Comparison of ENCODE assay signal across 10 cellular contexts in genomic region chr1:39173995-39174380, GRCh38. TPM values are rescaled to one million over a fixed set of nuclear protein-coding genes. Genes with fewer than 3 reads are reported as not detected.
A peak's percentile ranks its signal among the peaks of the same experiment; 100 is the strongest.
DNase-seq lines count a peak whose midpoint lies in the region; ATAC-seq, FAIRE-seq and TF ChIP-seq lines count a peak whose summit lies in the region.
"Had no signal": no experiment of that assay in that cellular context is flagged by ENCODE, and none has a peak within 500 bp of the region (broad histone marks: within the 10 kb centered on the region; RNA-seq: fewer than 3 reads in every experiment).

No MANE protein-coding gene starts in this region.

- no peak overlapping the region for H2AFZ ChIP-seq in GM12878 (ENCODE audit: control insufficient read depth, low read depth, low read length)

- no peak overlapping the region for H3K4me2 ChIP-seq in GM12878 (ENCODE audit: control insufficient read depth, insufficient read depth)

- no peak overlapping the region for H3K27ac ChIP-seq in GM12878 (ENCODE audit: control insufficient read depth, insufficient read depth)
- peak overlapping the region; percentile 7 to 68 (median 51) for H3K27ac ChIP-seq in heart right ventricle
- peak overlapping the region; percentile 43 to 74 for H3K27ac ChIP-seq in ovary

- H3K4me3 ChIP-seq in GM12878 (no peak overlapping the region), heart right ventricle (no peak overlapping the region), ovary (no peak overlapping the region)

- H3K9me3 ChIP-seq in GM12878 (replicated peaks; ENCODE audit: control insufficient read depth, insufficient read depth, low read length) (no peaks in the 10 kb centered on the region), heart right ventricle (no peaks in the 10 kb centered on the region), ovary (no peaks in the 10 kb centered on the region)

- 94% methylated on average over 2 of the region's 2 CpGs for WGBS in GM12878 (ENCODE audit: insufficient coverage, insufficient replicate concordance, low lambda C conversion rate, missing lambda C conversion rate)
- 54 to 73% methylated on average over 2 of the region's 2 CpGs for WGBS in heart right ventricle, 2 donors
- 4 to 14% (median 7%) methylated on average over 2 of the region's 2 CpGs for WGBS in ovary, 3 donors

- DNase-seq in GM12878 (ENCODE audit: low read depth, low spot score) (no peak), heart right ventricle (no peak), ovary (no peak), SIG-M5 (lab: John Stamatoyannopoulos, UW) (no peak), NCI-H1092 (lab: John Stamatoyannopoulos, UW) (no peak)
- DNase-seq: activated CD4-positive, alpha-beta T cell treated with anti-CD3 and anti-CD28 coated beads for 1 hour; DMS79; NCI-H2171 treated with DMSO at 0.1 percent for 48 hours had no signal

- no peak overlapping the region for H3K9ac ChIP-seq in GM12878 (ENCODE audit: control insufficient read depth, insufficient read depth, low read length)

- H3K4me1 ChIP-seq in GM12878 (ENCODE audit: control insufficient read depth, insufficient read depth, low read length): no peaks in the 10 kb centered on the region
- peaks cover 3 to 76% (median 51%) of the 10 kb centered on the region in 9 donors for H3K4me1 ChIP-seq in heart right ventricle
- peaks cover 15% of the 10 kb centered on the region for H3K4me1 ChIP-seq in ovary (ENCODE audit: insufficient read depth)

- SMC1A ChIA-PET in GM12878 (lab: Charles Lee; ENCODE audit: uncharacterized antibody, unreplicated experiment): interaction anchor here (0.7 to 1.1 kb wide), 3 partner anchors 18 to 70 kb away, joined by 3 to 4 read pairs (median 4); no protein-coding TSS in a partner anchor

- ATAC-seq in GM12878 (no peak), heart right ventricle (peak in 7 of 8 donors; percentile 8 to 61 (median 37)), HG03342 (IDR thresholded peaks at IDR 0.05; ENCODE audit: unreplicated experiment) (no peak)
- ATAC-seq in activated CD4-positive, CD25-positive, alpha-beta regulatory T cell treated with anti-CD3 and anti-CD28 coated beads, Interleukin-2, amount 50 U/mL, for 24 hours: no peak

- TF ChIP-seq POLR2A in GM12878 (IDR thresholded peaks at IDR 0.05; ENCODE audit: low read depth, low read length) (no peak), ovary (IDR thresholded peaks at IDR 0.05) (no peak)

- peaks cover 10% of the 10 kb centered on the region for H3K79me2 ChIP-seq in GM12878 (ENCODE audit: control insufficient read depth, insufficient read depth, low read length)

- TF ChIP-seq RAD21 in GM12878 (IDR thresholded peaks at IDR 0.05; ENCODE audit: insufficient read depth, low read depth, low read length): no peak

- H3K36me3 ChIP-seq in GM12878 (ENCODE audit: control insufficient read depth in 2 of 2, insufficient read depth in 2 of 2, low read length in 1 of 2) (no peaks in the 10 kb centered on the region), heart right ventricle (no peaks in the 10 kb centered on the region), ovary (no peaks in the 10 kb centered on the region)

- no peaks in the 10 kb centered on the region for H3K27me3 ChIP-seq in GM12878 (replicated peaks in 1 of 2; ENCODE audit: control insufficient read depth in 2 of 2, insufficient read depth in 2 of 2, low read length in 1 of 2)
- no peaks in the 10 kb centered on the region for H3K27me3 ChIP-seq in heart right ventricle
- no peaks in the 10 kb centered on the region for H3K27me3 ChIP-seq in ovary

- POLR2A ChIA-PET in GM12878 (lab: Charles Lee): interaction anchor here (0.6 kb wide), 1 partner anchor 24 kb away, joined by 3 read pairs; no protein-coding TSS in a partner anchor

- TF ChIP-seq CTCF in GM12878 (IDR thresholded peaks at IDR 0.05 in 2 of 3, conservative IDR thresholded peaks at IDR 0.05 in 1 of 3; ENCODE audit: control insufficient read depth in 2 of 3, extremely low read depth in 1 of 3, insufficient read depth in 1 of 3, low read depth in 3 of 3, low read length in 3 of 3) (no peak), heart right ventricle (IDR thresholded peaks at IDR 0.05) (no peak), ovary (IDR thresholded peaks at IDR 0.05) (no peak)

- intact Hi-C loops in GM12878 (cut with micrococcal nuclease; ENCODE audit: unreplicated experiment): no loop called here
- intact Hi-C loops in heart right ventricle (cut with DNase I): no loop called here
- intact Hi-C loops in ovary (cut with DNase I): no loop called here

- BruUV-seq in GM12878 (replicated peaks; lab: Mats Ljungman, UMichigan): TSS peak; percentile 32

- no peaks in the 10 kb centered on the region for H4K20me1 ChIP-seq in GM12878 (ENCODE audit: control insufficient read depth, insufficient read depth)

- CTCF ChIA-PET in GM12878 (lab: Yijun Ruan, JAX): interaction anchor here (0.7 kb wide), 1 partner anchor 625 kb away, joined by 4 read pairs; no protein-coding TSS in a partner anchor

- RAD21 ChIA-PET in GM12878 (lab: Charles Lee; ENCODE audit: unreplicated experiment): interaction anchor here (0.6 to 1.0 kb wide), 2 partner anchors 19 to 78 kb away, joined by 3 to 5 read pairs; no protein-coding TSS in a partner anchor

- in situ Hi-C loops in GM12878 (cut with MboI): no loop called here

- no peak for FAIRE-seq in GM12878 (lab: Jason Lieb, UNC)

- TF ChIP-seq EP300 in GM12878 (IDR thresholded peaks at IDR 0.05; ENCODE audit: borderline replicate concordance in 1 of 2, control insufficient read depth in 1 of 2, low read depth in 2 of 2, low read length in 2 of 2) (no peak), ovary (IDR thresholded peaks at IDR 0.05) (no peak)

TF ChIP-seq in GM12878, 131 proteins besides CTCF, POLR2A, EP300 and RAD21 (continues in another document):
- TF ChIP-seq HDAC6 (IDR thresholded peaks at IDR 0.05; ENCODE audit: unreplicated experiment) (no peak), E2F4 (IDR thresholded peaks at IDR 0.05; ENCODE audit: low read depth, low read length) (no peak), MLLT1 (IDR thresholded peaks at IDR 0.05) (no peak), NRF1 (conservative IDR thresholded peaks at IDR 0.05; ENCODE audit: low read depth, low read length) (no peak), BCL3 (IDR thresholded peaks at IDR 0.05; ENCODE audit: borderline replicate concordance, insufficient read depth, low read depth, low read length, poor library complexity, severe bottlenecking) (no peak), NFXL1 (IDR thresholded peaks at IDR 0.05; ENCODE audit: borderline replicate concordance) (no peak)

RNA-seq across cellular contexts. Expression of gene MACF1, which starts 30.5 kb away (rescaled TPM):
- 1,323 and 1,410 TPM in 2 replicates for total RNA-seq in GM12878 (2013; cell fraction: nucleolus; rRNA removed)
- 175 and 184 TPM in 2 replicates for total RNA-seq in GM12878 (2014; rRNA removed)
- total RNA-seq in GM12878 (2014; rRNA removed; fragmentation: Illumina TruSeq; extraction: Trizol): 173 and 184 TPM in 2 replicates
- total RNA-seq in GM12878 (2021): 192 and 201 TPM in 2 replicates
- polyA plus RNA-seq in GM12878 (2011; ENCODE audit: low read depth): 51.2 TPM
- polyA plus RNA-seq in GM12878 (2011; rRNA removed): 49.5 and 55.6 TPM in 2 replicates
- 27.5 and 30.2 TPM in 2 replicates for polyA plus RNA-seq in GM12878 (2011; cell fraction: cytosol; rRNA removed)
- 209 and 235 TPM in 2 replicates for polyA plus RNA-seq in GM12878 (2011; cell fraction: nucleus; rRNA removed)
- polyA plus RNA-seq in GM12878 (2012): 68.9 and 74.7 TPM in 2 replicates
- polyA plus RNA-seq in GM12878 (2014; fragmentation: Illumina TruSeq; extraction: Trizol): 115 and 138 TPM in 2 replicates
- polyA plus RNA-seq in GM12878 (2014; fragmentation: Nextera tagmentation; extraction: Ambion mirVana): 10 to 100 TPM; 15.5 to 25.1 TPM
- polyA plus RNA-seq in GM12878 (2014; rRNA removed): 84.8 and 89.8 TPM in 2 replicates
- polyA plus RNA-seq in GM12878 (2016; fragmentation: Nextera tagmentation; extraction: Ambion mirVana): 10 to 100 TPM; 55.7 to 64.0 TPM
- polyA minus RNA-seq in GM12878 (2011; rRNA and poly(A)+ RNA removed): 281 and 359 TPM in 2 replicates
- polyA minus RNA-seq in GM12878 (2011; cell fraction: cytosol; rRNA and poly(A)+ RNA removed): 55.2 and 61.2 TPM in 2 replicates
- 400 and 552 TPM in 2 replicates for polyA minus RNA-seq in GM12878 (2011; cell fraction: nucleus; rRNA and poly(A)+ RNA removed)
- 100 to 1,000 TPM; 157 to 379 (median 325) TPM for total RNA-seq in heart right ventricle
- polyA plus RNA-seq in heart right ventricle: 100 to 1,000 TPM in 1 of 2 donors, 10 to 100 TPM in 1; 85.3 to 136 TPM
- total RNA-seq in ovary: 100 to 1,000 TPM; 212 to 331 (median 269) TPM
- polyA plus RNA-seq in ovary: 100 to 1,000 TPM in 1 of 2 donors, 10 to 100 TPM in 1; 93.6 to 198 TPM

Comparison
In these comparisons a context has a peak if more than half of its experiments do, and no peak if none do; other contexts are left out.
1. ATAC-seq: peak in heart right ventricle (7 of 8); none in GM12878 (single experiment), HG03342 (single experiment) and activated CD4-positive, CD25-positive, alpha-beta regulatory T cell treated with anti-CD3 and anti-CD28 coated beads, Interleukin-2, amount 50 U/mL, for 24 hours (0 of 2).